In the genomic region with DNA sequence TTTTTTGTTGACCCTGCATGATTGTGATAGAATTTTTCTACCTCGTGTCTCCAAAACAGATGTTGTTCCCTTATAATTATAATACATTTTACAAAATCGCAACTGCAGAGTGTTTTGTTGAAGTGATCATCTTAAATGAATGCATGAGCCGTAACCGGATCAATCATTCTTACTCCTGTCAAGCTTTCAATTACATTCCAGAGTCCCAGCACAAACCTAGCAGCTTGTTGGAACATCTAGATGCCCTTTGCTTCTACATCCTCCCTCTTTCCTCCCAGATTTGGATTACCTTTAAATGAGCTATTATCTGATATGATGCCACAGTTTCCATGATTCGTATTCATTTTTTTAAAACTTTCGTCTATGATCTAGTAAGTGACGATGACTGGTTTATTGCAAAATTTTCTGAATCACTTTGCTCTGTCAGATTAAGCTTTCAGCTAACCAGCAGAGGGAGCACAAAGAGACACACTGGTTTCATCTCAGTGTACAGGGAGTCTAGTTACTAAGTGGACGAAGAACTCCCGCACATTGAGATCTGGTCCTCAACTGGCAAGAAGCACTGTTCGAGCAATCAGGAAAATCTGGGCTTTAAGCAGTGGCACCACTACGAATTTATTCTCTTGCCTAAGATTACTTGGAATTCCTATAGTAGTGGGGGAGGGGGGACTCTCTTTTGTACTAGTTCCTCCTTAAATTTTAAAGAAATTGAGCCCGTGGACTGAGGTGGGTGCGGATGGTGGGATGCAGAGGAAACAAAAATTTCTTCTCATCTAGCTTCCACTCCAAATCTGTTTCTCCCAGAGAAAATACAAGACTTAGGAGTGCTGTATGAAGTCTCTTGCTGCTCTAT, we compare ENCODE assay signal across 8 cellular contexts. TPM values are rescaled to one million over a fixed set of nuclear protein-coding genes. Genes with fewer than 3 reads are reported as not detected.
DNase-seq lines count a peak whose midpoint lies in the region; ATAC-seq and TF ChIP-seq lines count a peak whose summit lies in the region.

No MANE protein-coding gene starts in this region.

- POLR2A ChIA-PET in WTC11 (lab: Charles Lee), result no interaction called here

- no peak overlapping the region for H3K4me3 Mint-ChIP-seq in CD4-positive, CD25-positive, alpha-beta regulatory T cell
- H3K4me3 Mint-ChIP-seq in WTC11, result no peak overlapping the region

- H3K4me3 ChIP-seq in CD4-positive, CD25-positive, alpha-beta regulatory T cell (ENCODE audit: low read depth, low read length), result peak overlapping the region; percentile 42

- H3K36me3 ChIP-seq in CD4-positive, CD25-positive, alpha-beta regulatory T cell (ENCODE audit: control insufficient read depth, insufficient read depth, low read length), result no peaks in the 10 kb centered on the region

- ATAC-seq in CD4-positive, CD25-positive, alpha-beta regulatory T cell (ENCODE audit: low read depth in 2 of 2), result peak; percentile 64 to 75
- peak; percentile 86 for ATAC-seq in GM18517 (IDR thresholded peaks at IDR 0.05; ENCODE audit: unreplicated experiment)
- ATAC-seq in HG03097 (IDR thresholded peaks at IDR 0.05; ENCODE audit: low FRiP score, unreplicated experiment), result peak; percentile 80
- peak; percentile 48 for ATAC-seq in WTC11

- CTCF ChIA-PET in WTC11 (lab: Charles Lee), result interaction anchor here (0.7 to 2.1 kb wide), 12 partner anchors 9 to 469 kb away, joined by 3 to 20 read pairs (median 3); a partner anchor contains a TSS

- H3K36me3 Mint-ChIP-seq in CD4-positive, CD25-positive, alpha-beta regulatory T cell, result peaks cover 3% of the 10 kb centered on the region
- no peaks in the 10 kb centered on the region for H3K36me3 Mint-ChIP-seq in WTC11

- no peaks in the 10 kb centered on the region for H3K9me3 ChIP-seq in CD4-positive, CD25-positive, alpha-beta regulatory T cell (ENCODE audit: control insufficient read depth in 2 of 2, low read length in 2 of 2)

- H3K4me1 Mint-ChIP-seq in CD4-positive, CD25-positive, alpha-beta regulatory T cell, result peaks cover 0 to 6% (median 5%) of the 10 kb centered on the region in 4 donors
- no peaks in the 10 kb centered on the region for H3K4me1 Mint-ChIP-seq in WTC11

- H3K27ac Mint-ChIP-seq in CD4-positive, CD25-positive, alpha-beta regulatory T cell, result no peak overlapping the region
- H3K27ac Mint-ChIP-seq in WTC11, result no peak overlapping the region

- DNase-seq in CD4-positive, CD25-positive, alpha-beta regulatory T cell, result peak; percentile 13 to 74 (median 55)
- peak; percentile 48 for DNase-seq in NCI-H2227 treated with DMSO at 0.1 percent for 48 hours (lab: John Stamatoyannopoulos, UW)
- no peak for DNase-seq in WTC11 (ENCODE audit: low spot score)
- peak; percentile 61 for DNase-seq in fibroblast of the conjunctiva (ENCODE audit: low read depth)
- peak; percentile 10 for DNase-seq in occipital lobe (lab: John Stamatoyannopoulos, UW)
- no peak for DNase-seq in ecto neural progenitor cell (ENCODE audit: low spot score)

- no peaks in the 10 kb centered on the region for H3K9me3 Mint-ChIP-seq in CD4-positive, CD25-positive, alpha-beta regulatory T cell
- H3K9me3 Mint-ChIP-seq in WTC11, result no peaks in the 10 kb centered on the region

- H3K4me1 ChIP-seq in CD4-positive, CD25-positive, alpha-beta regulatory T cell (ENCODE audit: control insufficient read depth, insufficient read depth, low read length, poor library complexity, severe bottlenecking), result no peaks in the 10 kb centered on the region

- H3K27me3 Mint-ChIP-seq in CD4-positive, CD25-positive, alpha-beta regulatory T cell, result peaks cover 9% of the 10 kb centered on the region
- H3K27me3 Mint-ChIP-seq in WTC11 (ENCODE audit: low read depth), result no peaks in the 10 kb centered on the region; the same call in 1 of the 2 replicates

- no peak for TF ChIP-seq CTCF in WTC11 (IDR thresholded peaks at IDR 0.05)

- no peak overlapping the region for H3K27ac ChIP-seq in CD4-positive, CD25-positive, alpha-beta regulatory T cell (ENCODE audit: insufficient read depth, low read length, poor library complexity, severe bottlenecking)

- peaks cover 4% of the 10 kb centered on the region for H3K27me3 ChIP-seq in CD4-positive, CD25-positive, alpha-beta regulatory T cell (ENCODE audit: control insufficient read depth, insufficient read depth, low read length)

TF ChIP-seq in WTC11, 78 proteins besides CTCF, POLR2A, EP300 and RAD21:
- TF ChIP-seq FOXJ3 (CRISPR knock-in tag; IDR thresholded peaks at IDR 0.05; ENCODE audit: borderline replicate concordance), result no peak
- TF ChIP-seq ETV6 (CRISPR knock-in tag; IDR thresholded peaks at IDR 0.05), result no peak
- no peak for TF ChIP-seq SP1 (CRISPR knock-in tag; conservative IDR thresholded peaks at IDR 0.05)
- no peak for TF ChIP-seq SMAD3 (CRISPR knock-in tag; IDR thresholded peaks at IDR 0.05; ENCODE audit: borderline replicate concordance)
- no peak for TF ChIP-seq TEAD4 (CRISPR knock-in tag; IDR thresholded peaks at IDR 0.05)

RNA-seq across cellular contexts. Expression of a gene that starts 40.9 kb away (rescaled TPM):
- 19.3 TPM for total RNA-seq in CD4-positive, CD25-positive, alpha-beta regulatory T cell
- polyA plus RNA-seq in CD4-positive, CD25-positive, alpha-beta regulatory T cell, result 10 to 100 TPM in 2 of 4 donors, 1 to 10 TPM in 2; 4.4 to 17.3 (median 11.8) TPM
- 0.16 TPM in 1 of 3 replicates, not detected in the others for total RNA-seq in WTC11 (2021)
- total RNA-seq in occipital lobe, result under 0.01 TPM

RNA-seq across cellular contexts. Expression of a gene that starts 54.7 kb away (rescaled TPM):
- total RNA-seq in CD4-positive, CD25-positive, alpha-beta regulatory T cell, result 82.8 TPM
- 10 to 100 TPM in 3 of 4 donors, 1 to 10 TPM in 1; 9.3 to 14.7 (median 10.5) TPM for polyA plus RNA-seq in CD4-positive, CD25-positive, alpha-beta regulatory T cell
- total RNA-seq in WTC11 (2021) (12.0 to 17.3 TPM (median 16.5 TPM) in 3 replicates), occipital lobe (38.2 TPM)

Comparison
In these comparisons a context has a peak if more than half of its experiments do, and no peak if none do; other contexts are left out.
1. DNase-seq: peak in CD4-positive, CD25-positive, alpha-beta regulatory T cell (3 of 3), NCI-H2227 treated with DMSO at 0.1 percent for 48 hours (single experiment), fibroblast of the conjunctiva (single experiment) and occipital lobe (single experiment); none in WTC11 (single experiment) and ecto neural progenitor cell (single experiment).
2. RNA of a gene that starts 40.9 kb away (total RNA-seq): 19.3 TPM in CD4-positive, CD25-positive, alpha-beta regulatory T cell (single experiment); 0.16 TPM in WTC11 and under 0.01 TPM in occipital lobe (single experiment); every median in the first group is over 10 times any median in the second.
3. Peak in every context shown above with its lines, with median percentiles within 50 percentile points of each other: ATAC-seq.